Comparison of ENCODE assay signal across 9 cellular contexts in genomic region chr7:1667566-1668485, GRCh38. TPM values are rescaled to one million over a fixed set of nuclear protein-coding genes. Genes with fewer than 3 reads are reported as not detected.
DNase-seq lines count a peak whose midpoint lies in the region; ATAC-seq, FAIRE-seq and TF ChIP-seq lines count a peak whose summit lies in the region.
"Had no signal": no experiment of that assay in that cellular context is flagged by ENCODE, and none has a peak within 500 bp of the region (broad histone marks: within the 10 kb centered on the region; RNA-seq: fewer than 3 reads in every experiment).

No MANE protein-coding gene starts in this region.

- TF ChIP-seq POLR2A in breast epithelium (IDR thresholded peaks at IDR 0.05) (no peak), endothelial cell of umbilical vein (IDR thresholded peaks at IDR 0.05; ENCODE audit: low read depth, low read length) (no peak), GM18505 (IDR thresholded peaks at IDR 0.05; ENCODE audit: borderline replicate concordance, extremely low read depth, insufficient read depth, insufficient read length) (no peak)

- peaks cover 36% of the 10 kb centered on the region for H3K27me3 Mint-ChIP-seq in MCF 10A (ENCODE audit: insufficient read depth, unreplicated experiment)
- peaks cover 8 to 55% (median 20%) of the 10 kb centered on the region in 5 donors for H3K27me3 Mint-ChIP-seq in naive thymus-derived CD8-positive, alpha-beta T cell

- CTCF ChIA-PET in MCF 10A (lab: Yijun Ruan, JAX) (no interaction called here), endothelial cell of umbilical vein (lab: Charles Lee) (interaction anchor here (0.6 to 2.2 kb wide), 2 partner anchors 541 to 831 kb away, joined by 3 to 11 read pairs; no protein-coding TSS in a partner anchor)

- intact Hi-C loops in breast epithelium (cut with DNase I; ENCODE audit: low total_unique reads) (no loop called here), MCF 10A (cut with micrococcal nuclease) (loop anchor here (10.0 kb wide), 1 partner anchor 537 kb away; no protein-coding TSS in a partner anchor), endothelial cell of umbilical vein (cut with micrococcal nuclease) (loop anchor here (2.0 to 5.0 kb wide), 2 partner anchors 97 to 679 kb away; partner anchors contain the start of gene PSMG3)

- no peaks in the 10 kb centered on the region for H3K9me3 Mint-ChIP-seq in MCF 10A (ENCODE audit: unreplicated experiment)
- no peaks in the 10 kb centered on the region for H3K9me3 Mint-ChIP-seq in naive thymus-derived CD8-positive, alpha-beta T cell

- no peak overlapping the region for H3K27ac Mint-ChIP-seq in MCF 10A (ENCODE audit: low read depth, unreplicated experiment)
- H3K27ac Mint-ChIP-seq in naive thymus-derived CD8-positive, alpha-beta T cell, result peak overlapping the region in 1 of 10 donors; percentile 53

- TF ChIP-seq CTCF in breast epithelium (IDR thresholded peaks at IDR 0.05) (no peak), MCF 10A (IDR thresholded peaks at IDR 0.05; ENCODE audit: unreplicated experiment) (no peak), endothelial cell of umbilical vein (IDR thresholded peaks at IDR 0.05; ENCODE audit: extremely low read depth in 1 of 2, insufficient read depth in 1 of 2, low read depth in 1 of 2, low read length in 2 of 2) (no peak)

- POLR2A ChIA-PET in MCF 10A (lab: Yijun Ruan, JAX), result no interaction called here
- POLR2A ChIA-PET in endothelial cell of umbilical vein (lab: Charles Lee), result no interaction called here
- POLR2A ChIA-PET in naive thymus-derived CD8-positive, alpha-beta T cell (lab: Charles Lee), result no interaction called here

- H3K27me3 ChIP-seq in breast epithelium, result peaks cover 20 to 95% of the 10 kb centered on the region in 2 donors
- H3K27me3 ChIP-seq in endothelial cell of umbilical vein (ENCODE audit: control insufficient read depth in 2 of 2, insufficient read depth in 2 of 2, low read length in 2 of 2), result peaks cover 30 to 45% of the 10 kb centered on the region in 2 experiments

- H3K4me3 Mint-ChIP-seq in MCF 10A (ENCODE audit: unreplicated experiment), result no peak overlapping the region
- H3K4me3 Mint-ChIP-seq in naive thymus-derived CD8-positive, alpha-beta T cell, result peak overlapping the region; percentile 45 to 93 (median 71)

- H3K79me2 ChIP-seq in endothelial cell of umbilical vein (ENCODE audit: control insufficient read depth, insufficient read depth, low read length), result no peaks in the 10 kb centered on the region

- BruUV-seq in MCF 10A (replicated peaks; lab: Mats Ljungman, UMichigan) (no TSS peak), endothelial cell of umbilical vein (replicated peaks; lab: Mats Ljungman, UMichigan) (no TSS peak)

- dilution Hi-C loops in endothelial cell of umbilical vein (cut with MboI; ENCODE audit: extremely low pct_ligation_motif_present, low sequenced_read_pairs), result no loop called here

- no peaks in the 10 kb centered on the region for H3K9me3 ChIP-seq in breast epithelium
- H3K9me3 ChIP-seq in endothelial cell of umbilical vein (replicated peaks; ENCODE audit: control insufficient read depth, insufficient read depth, low read length), result no peaks in the 10 kb centered on the region

- H3K4me1 ChIP-seq in breast epithelium (peaks cover 5 to 26% of the 10 kb centered on the region in 2 donors), endothelial cell of umbilical vein (ENCODE audit: control insufficient read depth, extremely low read depth, insufficient read depth, low read length) (peaks cover 3% of the 10 kb centered on the region)

- no peaks in the 10 kb centered on the region for H3K4me1 Mint-ChIP-seq in MCF 10A (ENCODE audit: insufficient read depth, unreplicated experiment)
- peaks cover 6 to 28% (median 18%) of the 10 kb centered on the region in 4 donors for H3K4me1 Mint-ChIP-seq in naive thymus-derived CD8-positive, alpha-beta T cell

- H3K4me3 ChIP-seq in breast epithelium, result peak overlapping the region; percentile 52 to 77 (median 52)
- no peak overlapping the region for H3K4me3 ChIP-seq in endothelial cell of umbilical vein (replicated peaks in 1 of 3; ENCODE audit: insufficient read depth in 1 of 3, low read depth in 1 of 3, low read length in 3 of 3)

- H3K27ac ChIP-seq in breast epithelium, result no peak overlapping the region
- no peak overlapping the region for H3K27ac ChIP-seq in endothelial cell of umbilical vein (ENCODE audit: insufficient read depth, low read depth, low read length)

- H3K9ac ChIP-seq in endothelial cell of umbilical vein (replicated peaks; ENCODE audit: extremely low read depth, insufficient read depth, low read length), result no peak overlapping the region

- peak overlapping the region; percentile 24 for H3K4me2 ChIP-seq in endothelial cell of umbilical vein (ENCODE audit: insufficient read depth, low read length)

- no peaks in the 10 kb centered on the region for H3K36me3 Mint-ChIP-seq in MCF 10A (ENCODE audit: insufficient read depth, unreplicated experiment)
- H3K36me3 Mint-ChIP-seq in naive thymus-derived CD8-positive, alpha-beta T cell, result peaks cover 0 to 5% (median 0%) of the 10 kb centered on the region in 3 donors

- no peaks in the 10 kb centered on the region for H3K9me1 ChIP-seq in endothelial cell of umbilical vein (replicated peaks; ENCODE audit: control insufficient read depth, extremely low read depth, insufficient read depth, low read length)

- no peak for FAIRE-seq in endothelial cell of umbilical vein (lab: Jason Lieb, UNC)

- H2AFZ ChIP-seq in endothelial cell of umbilical vein (ENCODE audit: low read depth, low read length), result peak overlapping the region; percentile 70

- H3K36me3 ChIP-seq in breast epithelium, result no peaks in the 10 kb centered on the region
- no peaks in the 10 kb centered on the region for H3K36me3 ChIP-seq in endothelial cell of umbilical vein (ENCODE audit: control insufficient read depth in 2 of 2, extremely low read depth in 1 of 2, insufficient read depth in 2 of 2, low read length in 2 of 2)

- peak in 1 of 2 donors; percentile 18 for ATAC-seq in naive thymus-derived CD8-positive, alpha-beta T cell
- no peak for ATAC-seq in GM18505 (IDR thresholded peaks at IDR 0.05; ENCODE audit: unreplicated experiment)

- DNase-seq in breast epithelium (ENCODE audit: low spot score in 2 of 2) (peak in 1 of 2 donors; percentile 43), MCF 10A (ENCODE audit: unreplicated experiment) (no peak), endothelial cell of umbilical vein (ENCODE audit: low read depth, low spot score) (no peak), activated gamma-delta T cell (lab: John Stamatoyannopoulos, UW) (no peak), RKO (ENCODE audit: low spot score) (no peak), GDM1 (lab: John Stamatoyannopoulos, UW) (no peak)
- no peak for DNase-seq in naive thymus-derived CD8-positive, alpha-beta T cell
- DNase-seq: stimulated activated CD4-positive, alpha-beta T cell treated with anti-CD3 and anti-CD28 coated beads, Interleukin-12 subunit alpha, Interleukin-12 subunit beta, amount 100 ng/mL, for 4 hours had no signal

- no peaks in the 10 kb centered on the region for H4K20me1 ChIP-seq in endothelial cell of umbilical vein (replicated peaks; ENCODE audit: control insufficient read depth, extremely low read depth, insufficient read depth, low read length)

TF ChIP-seq in endothelial cell of umbilical vein, 7 proteins besides CTCF, POLR2A, EP300 and RAD21:
- TF ChIP-seq GATA2 (IDR thresholded peaks at IDR 0.05; ENCODE audit: insufficient read depth, insufficient read length, low read depth, low read length) (no peak), MYC (IDR thresholded peaks at IDR 0.05; ENCODE audit: low read depth, low read length) (no peak), EZH2 (IDR thresholded peaks at IDR 0.05; ENCODE audit: borderline replicate concordance, low read depth, low read length, severe bottlenecking) (no peak), JUN (IDR thresholded peaks at IDR 0.05; ENCODE audit: borderline replicate concordance, insufficient read depth, insufficient read length, low read depth) (no peak), POLR2AphosphoS5 (IDR thresholded peaks at IDR 0.05; ENCODE audit: insufficient read depth, low read depth, low read length) (no peak)

RNA-seq across cellular contexts. Expression of gene ELFN1, which starts 2.3 kb away (rescaled TPM):
- total RNA-seq in breast epithelium (1 to 10 TPM in 1 of 3 donors, under 1 TPM in 2; 0.59 to 1.3 (median 0.96) TPM), MCF 10A (2022) (not detected in 2 replicates), endothelial cell of umbilical vein (0.85 and 1.0 TPM in 2 replicates)
- 0.37 and 0.46 TPM in 2 replicates for polyA plus RNA-seq in endothelial cell of umbilical vein
- polyA plus RNA-seq in endothelial cell of umbilical vein (2011; cell fraction: cytosol; rRNA removed), result 0.17 and 0.31 TPM in 2 replicates
- polyA plus RNA-seq in endothelial cell of umbilical vein (2011; cell fraction: nucleus; rRNA removed), result 0.14 and 0.17 TPM in 2 replicates
- polyA plus RNA-seq in endothelial cell of umbilical vein (2012), result 0.54 and 1.6 TPM in 2 replicates
- polyA minus RNA-seq in endothelial cell of umbilical vein, result 0.22 and 0.42 TPM in 2 replicates
- polyA minus RNA-seq in endothelial cell of umbilical vein (2011; cell fraction: cytosol; rRNA and poly(A)+ RNA removed), result 0.31 TPM
- polyA minus RNA-seq in endothelial cell of umbilical vein (2011; cell fraction: nucleus; rRNA and poly(A)+ RNA removed), result 0.19 and 0.24 TPM in 2 replicates
- total RNA-seq in naive thymus-derived CD8-positive, alpha-beta T cell, result not detected
- not detected for polyA plus RNA-seq in naive thymus-derived CD8-positive, alpha-beta T cell

Comparison
In these comparisons a context has a peak if more than half of its experiments do, and no peak if none do; other contexts are left out.
1. H3K4me3 ChIP-seq: peak in breast epithelium (3 of 3); none in endothelial cell of umbilical vein (0 of 3).